ENCODE assay signal across 18 cellular contexts in the genomic region with DNA sequence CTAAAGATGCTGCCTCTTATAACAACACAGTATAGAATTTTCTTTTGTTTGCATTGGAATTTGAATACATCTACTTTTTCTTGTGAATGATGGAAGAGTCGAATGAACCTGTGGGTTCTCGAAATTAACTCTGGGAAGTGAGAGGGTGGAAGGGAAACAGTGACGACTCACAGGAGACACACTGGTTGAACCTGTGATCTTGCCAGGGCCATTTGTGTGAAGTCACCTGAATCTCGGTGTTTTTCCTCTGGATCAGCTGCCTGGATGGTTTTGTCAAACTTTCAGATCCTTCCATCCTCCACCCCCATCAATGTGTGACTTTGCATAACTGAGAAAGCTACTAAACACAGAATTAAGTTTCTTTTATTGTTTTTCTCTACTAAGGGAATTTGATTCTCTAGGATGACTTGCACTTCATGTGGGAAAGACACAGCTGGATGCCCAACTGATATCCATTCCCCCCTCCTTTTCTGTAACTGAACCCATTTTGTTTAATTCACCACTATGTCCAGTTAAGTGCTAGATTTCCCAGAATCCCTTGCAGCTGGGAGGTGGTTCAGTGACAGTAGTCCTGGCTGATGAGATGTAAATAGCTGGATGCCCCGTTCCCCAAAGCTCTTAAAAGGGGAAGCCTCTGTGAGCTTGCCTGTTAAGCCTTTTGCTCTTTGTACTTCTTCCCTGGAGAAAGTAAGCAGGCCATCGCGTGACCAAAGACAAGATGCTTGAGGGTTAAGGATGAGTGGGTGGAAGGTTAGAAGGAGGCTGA. TPM values are rescaled to one million over a fixed set of nuclear protein-coding genes. Genes with fewer than 3 reads are reported as not detected.
DNase-seq lines count a peak whose midpoint lies in the region; ATAC-seq, FAIRE-seq and TF ChIP-seq lines count a peak whose summit lies in the region.
"Had no signal": no experiment of that assay in that cellular context is flagged by ENCODE, and none has a peak within 500 bp of the region (broad histone marks: within the 10 kb centered on the region; RNA-seq: fewer than 3 reads in every experiment).

No MANE protein-coding gene starts in this region.

- no peak for FAIRE-seq in A549 (lab: Jason Lieb, UNC)
- peak; percentile 82 for FAIRE-seq in GM12891 (lab: Jason Lieb, UNC)
- FAIRE-seq: small intestine had no signal

- peak overlapping the region in 1 of 9 donors; percentile 32 for H3K27ac Mint-ChIP-seq in naive thymus-derived CD4-positive, alpha-beta T cell
- H3K27ac Mint-ChIP-seq: activated B cell treated with CpG ODN at 0.5 μM for 24 hours; activated CD8-positive, alpha-beta memory T cell treated with anti-CD3 and anti-CD28 coated beads, Interleukin-2, amount 10 ng/mL, durations not matched to agents 7 days and 5 days had no signal

- no peak for TF ChIP-seq EP300 in A549 (IDR thresholded peaks at IDR 0.05)

- H3K4me3 ChIP-seq in A549 (no peak overlapping the region), SJSA1 (no peak overlapping the region)
- H3K4me3 ChIP-seq in naive thymus-derived CD4-positive, alpha-beta T cell (ENCODE audit: low read length) = no peak overlapping the region
- H3K4me3 ChIP-seq: cardiac muscle cell, ovary, stomach had no signal

- POLR2A ChIA-PET in A549 (lab: Yijun Ruan, JAX) = interaction anchor here (0.8 kb wide), 1 partner anchor 19 kb away, joined by 3 read pairs; no protein-coding TSS in a partner anchor
- POLR2A ChIA-PET in naive thymus-derived CD4-positive, alpha-beta T cell (lab: Charles Lee) = no interaction called here

- peaks cover 23% of the 10 kb centered on the region for H3K36me3 ChIP-seq in SJSA1
- H3K36me3 ChIP-seq in naive thymus-derived CD4-positive, alpha-beta T cell (ENCODE audit: control insufficient read depth in 2 of 3, insufficient read depth in 3 of 3, low read length in 3 of 3) = no peaks in the 10 kb centered on the region
- H3K36me3 ChIP-seq: cardiac muscle cell, ovary had no signal

- no peak for TF ChIP-seq POLR2A in A549 (IDR thresholded peaks at IDR 0.05; ENCODE audit: low read length)
- no peak for TF ChIP-seq POLR2A in GM12891 (IDR thresholded peaks at IDR 0.05; ENCODE audit: low read depth, low read length)

- peak overlapping the region; percentile 21; the same call in 1 of the 3 replicates for H3K4me2 ChIP-seq in A549

- peaks cover 21 to 35% (median 26%) of the 10 kb centered on the region in 7 donors for H3K4me1 Mint-ChIP-seq in naive thymus-derived CD4-positive, alpha-beta T cell

- peaks cover 0 to 16% (median 0%) of the 10 kb centered on the region in 5 donors for H3K27me3 Mint-ChIP-seq in naive thymus-derived CD4-positive, alpha-beta T cell
- H3K27me3 Mint-ChIP-seq: activated B cell treated with CpG ODN at 0.5 μM for 24 hours had no signal

- H3K27ac ChIP-seq in A549 (0 out of 6 replicates have a peak overlapping the region, but pooled peaks of 1 of the 2 experiments have one; percentile 31), SJSA1 (peak overlapping the region; percentile 2)
- no peak overlapping the region for H3K27ac ChIP-seq in naive thymus-derived CD4-positive, alpha-beta T cell (ENCODE audit: low read depth, low read length)
- H3K27ac ChIP-seq: cardiac muscle cell, ovary, stomach had no signal

- ATAC-seq in A549 (no peak), left colon (peak; percentile 28), HG03520 (IDR thresholded peaks at IDR 0.05; ENCODE audit: unreplicated experiment) (no peak), GM19397 (IDR thresholded peaks at IDR 0.05; ENCODE audit: unreplicated experiment) (no peak), HG02852 (IDR thresholded peaks at IDR 0.05; ENCODE audit: unreplicated experiment) (no peak)
- ATAC-seq in naive thymus-derived CD4-positive, alpha-beta T cell = no peak
- ATAC-seq: activated CD8-positive, alpha-beta memory T cell treated with anti-CD3 and anti-CD28 coated beads, Interleukin-2, amount 10 ng/mL, durations not matched to agents 7 days and 5 days had no signal

- no peak for TF ChIP-seq RAD21 in A549 (conservative IDR thresholded peaks at IDR 0.05 in 1 of 2, IDR thresholded peaks at IDR 0.05 in 1 of 2)

- WGBS in A549 (ENCODE audit: missing lambda C conversion rate) = 60% methylated on average over 7 of the region's 7 CpGs

- H3K9me3 ChIP-seq in A549 (no peaks in the 10 kb centered on the region), SJSA1 (replicated peaks) (no peaks in the 10 kb centered on the region)
- no peaks in the 10 kb centered on the region for H3K9me3 ChIP-seq in naive thymus-derived CD4-positive, alpha-beta T cell (ENCODE audit: control insufficient read depth in 2 of 3, low read length in 3 of 3)
- H3K9me3 ChIP-seq: ovary, stomach had no signal

- no peak overlapping the region for H3K4me3 Mint-ChIP-seq in naive thymus-derived CD4-positive, alpha-beta T cell
- H3K4me3 Mint-ChIP-seq: activated B cell treated with CpG ODN at 0.5 μM for 24 hours; activated CD8-positive, alpha-beta memory T cell treated with anti-CD3 and anti-CD28 coated beads, Interleukin-2, amount 10 ng/mL, durations not matched to agents 7 days and 5 days had no signal

- TF ChIP-seq CTCF in A549 (IDR thresholded peaks at IDR 0.05) = no peak

- H3K4me1 ChIP-seq in A549 (peaks cover 22% of the 10 kb centered on the region), SJSA1 (replicated peaks) (peaks cover 45% of the 10 kb centered on the region)
- H3K4me1 ChIP-seq in naive thymus-derived CD4-positive, alpha-beta T cell (ENCODE audit: control insufficient read depth in 2 of 2, insufficient read depth in 2 of 2, low read length in 2 of 2) = peaks cover 11 to 16% of the 10 kb centered on the region in 2 donors

- H3K36me3 Mint-ChIP-seq in naive thymus-derived CD4-positive, alpha-beta T cell = peaks cover 0 to 7% (median 0%) of the 10 kb centered on the region in 5 donors
- H3K36me3 Mint-ChIP-seq: activated CD8-positive, alpha-beta memory T cell treated with anti-CD3 and anti-CD28 coated beads, Interleukin-2, amount 10 ng/mL, durations not matched to agents 7 days and 5 days had no signal

- intact Hi-C loops in left colon (cut with DNase I, micrococcal nuclease) = no loop called here
- intact Hi-C loops in naive thymus-derived CD4-positive, alpha-beta T cell (cut with micrococcal nuclease) = loop anchor here (1.0 to 5.0 kb wide), 2 partner anchors 14 to 57 kb away; no protein-coding TSS in a partner anchor

- CTCF ChIA-PET in A549 (lab: Yijun Ruan, JAX) = interaction anchor here (1.3 to 2.5 kb wide), 5 partner anchors 19 to 120 kb away, joined by 3 to 8 read pairs (median 4); no protein-coding TSS in a partner anchor
- CTCF ChIA-PET in naive thymus-derived CD4-positive, alpha-beta T cell (lab: Charles Lee) = no interaction called here

- H3K27me3 ChIP-seq in SJSA1 (replicated peaks) = no peaks in the 10 kb centered on the region; the same call in 1 of the 2 replicates
- H3K27me3 ChIP-seq in naive thymus-derived CD4-positive, alpha-beta T cell (ENCODE audit: control insufficient read depth in 2 of 2, insufficient read depth in 2 of 2, low read length in 2 of 2) = no peaks in the 10 kb centered on the region
- H3K27me3 ChIP-seq: cardiac muscle cell, ovary, stomach had no signal

- H3K9me3 Mint-ChIP-seq in naive thymus-derived CD4-positive, alpha-beta T cell = no peaks in the 10 kb centered on the region
- H3K9me3 Mint-ChIP-seq: activated B cell treated with CpG ODN at 0.5 μM for 24 hours had no signal

- DNase-seq in A549 (ENCODE audit: low read depth in 1 of 2, low spot score in 1 of 2) (peak in 1 of 2 experiments; percentile 25), GM12891 (ENCODE audit: insufficient read length, low spot score) (no peak), SJSA1 (ENCODE audit: low read depth in 1 of 2, low spot score in 2 of 2) (no peak), left colon (no peak)
- DNase-seq in naive thymus-derived CD4-positive, alpha-beta T cell = no peak
- DNase-seq: activated B cell treated with CpG ODN at 0.5 μM for 24 hours; activated CD8-positive, alpha-beta memory T cell treated with anti-CD3 and anti-CD28 coated beads, Interleukin-2, amount 10 ng/mL, durations not matched to agents 7 days and 5 days; DMS79 treated with DMSO at 0.1 percent for 48 hours; effector memory CD4-positive, alpha-beta T cell; NCI-H1048; NCI-H446 treated with DMSO at 0.1 percent for 48 hours; ovary; small intestine; stomach had no signal

TF ChIP-seq in A549, 52 proteins besides CTCF, POLR2A, EP300 and RAD21 (continues in another document):
- TF ChIP-seq NPAS2 (CRISPR knock-in tag; IDR thresholded peaks at IDR 0.05; ENCODE audit: borderline replicate concordance) = no peak

TF ChIP-seq in GM12891, 5 proteins besides CTCF, POLR2A, EP300 and RAD21:
- TF ChIP-seq SPI1 (IDR thresholded peaks at IDR 0.05; ENCODE audit: low read depth, low read length) (peak; percentile 26; the same call in 1 of the 2 replicates), TAF1 (IDR thresholded peaks at IDR 0.05; ENCODE audit: low read depth, low read length) (no peak), POU2F2 (IDR thresholded peaks at IDR 0.05; ENCODE audit: low read depth, low read length) (no peak)

RNA-seq across cellular contexts. Expression of a gene that starts 6.3 kb away (rescaled TPM):
- polyA plus RNA-seq in A549 (2011; rRNA removed) = 85.3 and 89.0 TPM in 2 replicates
- polyA plus RNA-seq in A549 (2012; cell fraction: cytosol; rRNA removed) = 13.6 and 14.2 TPM in 2 replicates
- 13.3 and 25.1 TPM in 2 replicates for polyA plus RNA-seq in A549 (2012; cell fraction: nucleus; rRNA removed)
- polyA plus RNA-seq in A549 (2017; fragmentation: RNase III; extraction: RNeasy Plus Mini Kit Qiagen cat#74134 plus additional on column Dnase treatment) = 24.8 to 31.4 TPM (median 29.8 TPM) in 3 replicates
- 87.7 and 105 TPM in 2 replicates for polyA minus RNA-seq in A549 (2011; rRNA and poly(A)+ RNA removed)
- polyA plus RNA-seq in GM12891 (2012; ENCODE audit: low read depth, missing spikeins) = 12.5 TPM
- total RNA-seq in SJSA1 (2014; rRNA removed; shearing (Covaris generic)) = 52.9 and 86.9 TPM in 2 replicates
- 10 to 100 TPM; 40.9 to 43.1 TPM for total RNA-seq in left colon
- total RNA-seq in naive thymus-derived CD4-positive, alpha-beta T cell = 10 to 100 TPM in 1 of 5 experiments, 1 to 10 TPM in 4; 3.3 to 29.2 (median 7.5) TPM
- polyA plus RNA-seq in naive thymus-derived CD4-positive, alpha-beta T cell = 1 to 10 TPM; 2.7 to 3.4 TPM

Comparison
In these comparisons a context has a peak if more than half of its experiments do, and no peak if none do; other contexts are left out.
1. intact Hi-C loops: an anchor here in naive thymus-derived CD4-positive, alpha-beta T cell (1.0 to 5.0 kb wide); none called in left colon.